ENCODE assay signal across 8 cellular contexts in genomic region chr11:66478823-66479740, GRCh38. TPM values are rescaled to one million over a fixed set of nuclear protein-coding genes. Genes with fewer than 3 reads are reported as not detected.
DNase-seq lines count a peak whose midpoint lies in the region; ATAC-seq and TF ChIP-seq lines count a peak whose summit lies in the region.

No MANE protein-coding gene starts in this region.

- DNase-seq in CD1c-positive myeloid dendritic cell (ENCODE audit: extremely low spot score) (peak; percentile 18), H4 (ENCODE audit: low spot score) (peak; percentile 10), RWPE1 (ENCODE audit: low spot score) (peak; percentile 36), caudate nucleus (lab: John Stamatoyannopoulos, UW) (peak in 5 of 61 donors; percentile 33 to 56 (median 49)), left colon (peak; percentile 67 to 73), stomach (peak; percentile 50), COLO829 (ENCODE audit: low spot score) (no peak)

- H3K4me1 ChIP-seq in stomach: peaks cover 0 to 29% (median 21%) of the 10 kb centered on the region in 4 donors

- H3K4me3 ChIP-seq in stomach: peak overlapping the region; percentile 61 to 73 (median 65)

- H3K27me3 ChIP-seq in stomach: no peaks in the 10 kb centered on the region

- TF ChIP-seq EP300 in stomach (IDR thresholded peaks at IDR 0.05): no peak

- CTCF ChIA-PET in RWPE1 (lab: Yijun Ruan, JAX): interaction anchor here (0.5 to 1.2 kb wide), 10 partner anchors 10 to 113 kb away, joined by 3 to 6 read pairs (median 3); no protein-coding TSS in a partner anchor

- no peak for TF ChIP-seq POLR2A in stomach (IDR thresholded peaks at IDR 0.05)

- peak; percentile 78 for TF ChIP-seq CTCF in RWPE1 (conservative IDR thresholded peaks at IDR 0.05; ENCODE audit: low read depth)
- peak in 4 of 7 experiments; percentile 57 to 71 (median 62) for TF ChIP-seq CTCF in stomach (IDR thresholded peaks at IDR 0.05)

- H3K36me3 ChIP-seq in stomach: peaks cover 4 to 47% (median 41%) of the 10 kb centered on the region in 4 donors

- intact Hi-C loops in left colon (cut with DNase I, micrococcal nuclease): no loop called here
- intact Hi-C loops in stomach (cut with DNase I; ENCODE audit: low total_unique reads): no loop called here

- H3K9me3 ChIP-seq in stomach: no peaks in the 10 kb centered on the region

- POLR2A ChIA-PET in RWPE1 (lab: Yijun Ruan, JAX; ENCODE audit: low non-redundant PET): interaction anchor here (0.7 kb wide), 1 partner anchor 34 kb away, joined by 3 read pairs; no protein-coding TSS in a partner anchor

- ATAC-seq in left colon: peak; percentile 45
- ATAC-seq in GM18870 (IDR thresholded peaks at IDR 0.05; ENCODE audit: unreplicated experiment): no peak

- 11 to 18% (median 12%) methylated on average over 13 to 22 of the region's 22 CpGs for WGBS in stomach, 5 donors

- H3K27ac ChIP-seq in RWPE1 (peak overlapping the region; percentile 93), caudate nucleus (ENCODE audit: low read depth, low read length) (peak overlapping the region; percentile 93), stomach (peak overlapping the region; percentile 88 to 96 (median 94))

RNA-seq across cellular contexts. Expression of gene DPP3, which starts 1.2 kb away (rescaled TPM):
- total RNA-seq in H4 (2014; rRNA removed; shearing (Covaris generic)): 61.4 and 66.7 TPM in 2 replicates
- total RNA-seq in left colon (10 to 100 TPM; 75.0 to 91.4 TPM), stomach (100 to 1,000 TPM in 2 of 5 donors, 10 to 100 TPM in 3; 14.0 to 320 (median 42.3) TPM)
- polyA plus RNA-seq in stomach: 10 to 100 TPM; 20.0 to 26.9 (median 26.4) TPM

RNA-seq across cellular contexts. Expression of gene PELI3, which starts 12.4 kb away (rescaled TPM):
- total RNA-seq in H4 (2014; rRNA removed; shearing (Covaris generic)): 5.6 and 7.5 TPM in 2 replicates
- total RNA-seq in left colon: 1 to 10 TPM; 4.7 to 5.2 TPM
- total RNA-seq in stomach: 10 to 100 TPM in 1 of 5 donors, 1 to 10 TPM in 3, under 1 TPM in 1; 0.58 to 11.2 (median 6.4) TPM
- polyA plus RNA-seq in stomach: 1 to 10 TPM; 7.3 to 9.8 (median 9.3) TPM

RNA-seq across cellular contexts. Expression of gene BBS1, which starts 31.4 kb away (rescaled TPM):
- 12.3 and 14.9 TPM in 2 replicates for total RNA-seq in H4 (2014; rRNA removed; shearing (Covaris generic))
- 10 to 100 TPM; 29.8 to 34.8 TPM for total RNA-seq in left colon
- 100 to 1,000 TPM in 1 of 5 donors, 10 to 100 TPM in 4; 13.6 to 138 (median 44.3) TPM for total RNA-seq in stomach
- polyA plus RNA-seq in stomach: 10 to 100 TPM; 12.3 to 12.4 (median 12.4) TPM

RNA-seq across cellular contexts. Expression of gene MRPL11, which starts 40.4 kb away (rescaled TPM):
- total RNA-seq in H4 (2014; rRNA removed; shearing (Covaris generic)): 71.8 and 77.7 TPM in 2 replicates
- total RNA-seq in left colon (10 to 100 TPM; 46.9 to 59.4 TPM), stomach (10 to 100 TPM; 18.8 to 50.9 (median 29.7) TPM)
- polyA plus RNA-seq in stomach: 10 to 100 TPM; 51.8 to 66.8 (median 53.4) TPM

RNA-seq across cellular contexts. Expression of gene NPAS4, which starts 58.2 kb away (rescaled TPM):
- not detected in 2 replicates for total RNA-seq in H4 (2014; rRNA removed; shearing (Covaris generic))
- total RNA-seq in left colon (under 1 TPM in 1 of 2 donors, not detected in 1; 0.39 TPM), stomach (1 to 10 TPM in 1 of 5 donors, under 1 TPM in 1, not detected in 3; 0.89 to 1.7 TPM)
- under 1 TPM in 2 of 3 donors, not detected in 1; 0.25 to 0.50 TPM for polyA plus RNA-seq in stomach
